1 cellular context compared by ENCODE assay signal in the genomic region with DNA sequence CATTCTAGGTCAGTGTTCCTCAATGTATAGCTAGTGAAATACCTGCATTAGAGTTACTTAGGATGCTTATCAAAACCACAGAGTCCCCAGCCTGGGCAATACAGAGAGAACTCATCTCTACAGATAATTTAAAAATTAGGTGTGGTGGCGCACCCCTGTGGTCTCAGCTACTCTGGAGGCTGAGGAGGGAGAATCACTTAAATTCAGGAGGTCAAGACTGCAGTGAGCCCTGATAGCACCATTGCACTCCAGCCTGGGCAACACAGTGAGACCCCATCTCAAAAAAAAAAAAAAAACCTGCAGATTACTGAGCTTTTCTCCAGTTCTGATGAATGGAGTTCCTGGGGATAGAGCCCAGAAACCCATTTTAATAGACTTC.
TF ChIP-seq lines count a peak whose summit lies in the region.

No MANE protein-coding gene starts in this region.

TF ChIP-seq in GM23338, 12 proteins besides CTCF, POLR2A, EP300 and RAD21:
- TF ChIP-seq JUNB (IDR thresholded peaks at IDR 0.05; ENCODE audit: unreplicated experiment) (no peak), EZH2phosphoT487 (IDR thresholded peaks at IDR 0.05; ENCODE audit: unreplicated experiment) (no peak), EZH2 (IDR thresholded peaks at IDR 0.05; ENCODE audit: low read depth, unreplicated experiment) (no peak), ZNF114 (CRISPR knock-in tag; IDR thresholded peaks at IDR 0.05) (no peak), POLR2AphosphoS5 (IDR thresholded peaks at IDR 0.05; ENCODE audit: low read depth) (no peak)
